In the genomic region with DNA sequence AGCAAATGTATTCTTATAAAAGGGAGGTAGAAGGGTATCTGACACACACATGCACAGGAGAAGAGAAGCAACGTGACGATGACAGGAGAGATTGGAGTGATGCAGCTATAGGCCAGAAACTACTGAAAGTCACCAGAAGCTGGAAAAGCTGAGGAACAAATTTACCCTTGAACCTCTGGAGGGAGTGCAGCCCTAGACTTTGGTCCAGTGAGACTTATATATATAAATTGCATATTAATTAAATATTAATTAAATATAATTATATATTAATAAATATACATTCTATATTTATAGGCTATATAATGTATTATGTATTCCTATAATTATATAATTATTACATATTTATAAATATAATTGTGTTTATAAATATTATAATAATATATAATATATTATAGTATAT, we compare ENCODE assay signal across 36 cellular contexts.
"Had no signal": no experiment of that assay in that cellular context is flagged by ENCODE, and none has a peak within 500 bp of the region (broad histone marks: within the 10 kb centered on the region; RNA-seq: fewer than 3 reads in every experiment).

No MANE protein-coding gene starts in this region.

- DNase-seq: Karpas-422, Kasumi-1, KBM-7, KG1, MG63, MM.1S, MV-4-11, NCI-H1048, NCI-H1092, NCI-H1092 treated with DMSO at 0.1 percent for 48 hours, NCI-H1105, NCI-H1105 treated with DMSO at 0.1 percent for 48 hours, NCI-H1417, NCI-H1417 treated with DMSO at 0.1 percent for 48 hours, NCI-H1436, NCI-H1436 treated with DMSO at 0.1 percent for 48 hours, NCI-H146, NCI-H1694, NCI-H1694 treated with DMSO at 0.1 percent for 48 hours, NCI-H187, NCI-H187 treated with DMSO at 0.1 percent for 48 hours, NCI-H1930, NCI-H2029, NCI-H2029 treated with DMSO at 0.1 percent for 48 hours, NCI-H2081, NCI-H2081 treated with DMSO at 0.1 percent for 48 hours, NCI-H2107, NCI-H2171, NCI-H2171 treated with DMSO at 0.1 percent for 48 hours, NCI-H226, NCI-H345, NCI-H446, NCI-H446 treated with DMSO at 0.1 percent for 48 hours, NCI-H510A, NCI-H510A treated with DMSO at 0.1 percent for 48 hours, NCI-H524 had no signal
